In genomic region chr16:80526418-80527061, GRCh38 we compare ENCODE assay signal across 8 cellular contexts. TPM values are rescaled to one million over a fixed set of nuclear protein-coding genes. Genes with fewer than 3 reads are reported as not detected.
DNase-seq lines count a peak whose midpoint lies in the region; TF ChIP-seq lines count a peak whose summit lies in the region.

No MANE protein-coding gene starts in this region.

- H3K4me1 Mint-ChIP-seq in H9 = peaks cover 5 to 6% of the 10 kb centered on the region in 2 experiments; a peak in 2 of 4 replicates
- peaks cover 13% of the 10 kb centered on the region for H3K4me1 Mint-ChIP-seq in activated CD4-positive, alpha-beta T cell treated with anti-CD3 and anti-CD28 coated beads, Interleukin-2, amount 10 ng/mL, durations not matched to agents 7 days and 5 days

- H2BK5ac ChIP-seq in H9 (ENCODE audit: insufficient read length, low read length) = no peak overlapping the region

- H2BK120ac ChIP-seq in H9 (ENCODE audit: low read depth, low read length, poor library complexity, severe bottlenecking) = no peak overlapping the region

- no peak overlapping the region for H2BK20ac ChIP-seq in H9 (ENCODE audit: low read depth, low read length, poor library complexity, severe bottlenecking)

- POLR2A ChIA-PET in activated CD4-positive, alpha-beta T cell treated with anti-CD3 and anti-CD28 coated beads, Interleukin-2, amount 10 ng/mL, durations not matched to agents 7 days and 5 days (lab: Charles Lee) = interaction anchor here (0.6 kb wide), 1 partner anchor 9 kb away, joined by 3 read pairs; no protein-coding TSS in a partner anchor

- CTCF ChIA-PET in activated CD4-positive, alpha-beta T cell treated with anti-CD3 and anti-CD28 coated beads, Interleukin-2, amount 10 ng/mL, durations not matched to agents 7 days and 5 days (lab: Charles Lee) = interaction anchor here (0.6 to 4.2 kb wide), 27 partner anchors 8 to 1198 kb away, joined by 3 to 31 read pairs (median 5); no protein-coding TSS in a partner anchor

- H3K4me1 ChIP-seq in H9 (ENCODE audit: insufficient read depth, low read length) = no peaks in the 10 kb centered on the region
- no peaks in the 10 kb centered on the region for H3K4me1 ChIP-seq in effector memory CD4-positive, alpha-beta T cell (ENCODE audit: control insufficient read depth, insufficient read depth, low read length, poor library complexity, severe bottlenecking)
- H3K4me1 ChIP-seq in stomach = peaks cover 0 to 8% (median 3%) of the 10 kb centered on the region in 4 donors

- no peak overlapping the region for H3K4me2 ChIP-seq in H9 (ENCODE audit: insufficient read depth, insufficient read length, low read length)

- H3K4me3 ChIP-seq in effector memory CD4-positive, alpha-beta T cell (ENCODE audit: insufficient read depth, low read depth, low read length, poor library complexity, severe bottlenecking) = no peak overlapping the region
- H3K4me3 ChIP-seq in stomach = no peak overlapping the region

- H3K23me2 ChIP-seq in H9 (ENCODE audit: insufficient read length, low read depth, low read length, poor library complexity, severe bottlenecking) = no peaks in the 10 kb centered on the region

- H4K8ac ChIP-seq in H9 (replicated peaks; ENCODE audit: insufficient read length, low read depth, low read length) = no peak overlapping the region

- no peak overlapping the region for H4K91ac ChIP-seq in H9 (ENCODE audit: insufficient read length, low read depth, low read length)

- H3K14ac ChIP-seq in H9 (ENCODE audit: insufficient read depth, low read length) = no peak overlapping the region

- H3K27ac ChIP-seq in H9 (ENCODE audit: insufficient read length, low read depth, low read length) (no peak overlapping the region), stomach (no peak overlapping the region)
- H3K27ac ChIP-seq in effector memory CD4-positive, alpha-beta T cell (ENCODE audit: insufficient read depth, low read length, poor library complexity, severe bottlenecking) = no peak overlapping the region

- H3K27ac Mint-ChIP-seq in H9 = no peak overlapping the region
- H3K27ac Mint-ChIP-seq in activated CD4-positive, alpha-beta T cell treated with anti-CD3 and anti-CD28 coated beads, Interleukin-2, amount 10 ng/mL, durations not matched to agents 7 days and 5 days = no peak overlapping the region

- peaks cover 8% of the 10 kb centered on the region for H3K27me3 Mint-ChIP-seq in H9 (ENCODE audit: low read depth)
- H3K27me3 Mint-ChIP-seq in activated CD4-positive, alpha-beta T cell treated with anti-CD3 and anti-CD28 coated beads, Interleukin-2, amount 10 ng/mL, durations not matched to agents 7 days and 5 days = peaks cover 4% of the 10 kb centered on the region

- H4K5ac ChIP-seq in H9 (ENCODE audit: insufficient read length, low read depth, low read length) = no peak overlapping the region

- no peaks in the 10 kb centered on the region for H3K36me3 Mint-ChIP-seq in H9 (ENCODE audit: insufficient read depth in 1 of 3, low read depth in 3 of 3)
- H3K36me3 Mint-ChIP-seq in activated CD4-positive, alpha-beta T cell treated with anti-CD3 and anti-CD28 coated beads, Interleukin-2, amount 10 ng/mL, durations not matched to agents 7 days and 5 days (ENCODE audit: low read depth) = no peaks in the 10 kb centered on the region

- no peak overlapping the region for H2BK12ac ChIP-seq in H9 (ENCODE audit: insufficient read length, low read depth, low read length)

- intact Hi-C loops in stomach (cut with DNase I; ENCODE audit: low total_unique reads) = no loop called here

- H4K20me1 ChIP-seq in H9 (ENCODE audit: control insufficient read depth, insufficient read depth, insufficient read length) = no peaks in the 10 kb centered on the region

- in situ Hi-C loops in G401 (cut with HindIII; ENCODE audit: low sequenced_read_pairs) = no loop called here

- no peak overlapping the region for H2BK15ac ChIP-seq in H9 (ENCODE audit: low read depth, low read length)

- TF ChIP-seq EP300 in stomach (IDR thresholded peaks at IDR 0.05) = no peak

- H2AFZ ChIP-seq in H9 (ENCODE audit: low read length) = no peak overlapping the region

- no peak overlapping the region for H3K4ac ChIP-seq in H9 (ENCODE audit: low read depth, low read length)

- H3K9me3 ChIP-seq in H9 (ENCODE audit: control insufficient read depth, low read depth, low read length) (no peaks in the 10 kb centered on the region), stomach (no peaks in the 10 kb centered on the region)
- H3K9me3 ChIP-seq in effector memory CD4-positive, alpha-beta T cell (ENCODE audit: control insufficient read depth, low read length) = no peaks in the 10 kb centered on the region

- H3K27me3 ChIP-seq in H9 (ENCODE audit: insufficient read depth, low read length) = no peaks in the 10 kb centered on the region
- no peaks in the 10 kb centered on the region for H3K27me3 ChIP-seq in effector memory CD4-positive, alpha-beta T cell (replicated peaks; ENCODE audit: control insufficient read depth, insufficient read depth, low read length, poor library complexity, severe bottlenecking)
- peaks cover 0 to 9% (median 0%) of the 10 kb centered on the region in 3 donors for H3K27me3 ChIP-seq in stomach

- TF ChIP-seq POLR2A in stomach (IDR thresholded peaks at IDR 0.05) = no peak

- H3K79me2 ChIP-seq in H9 (ENCODE audit: insufficient read depth, low read length) = no peaks in the 10 kb centered on the region

- H2AK5ac ChIP-seq in H9 (ENCODE audit: insufficient read length, low read length) = no peak overlapping the region

- H3T11ph ChIP-seq in H9 (ENCODE audit: low read length) = no peak overlapping the region

- no peak overlapping the region for H3K23ac ChIP-seq in H9 (ENCODE audit: insufficient read length, low read depth, low read length)

- H3K18ac ChIP-seq in H9 (ENCODE audit: insufficient read length, low read depth, low read length) = no peak overlapping the region

- TF ChIP-seq CTCF in H9 (conservative IDR thresholded peaks at IDR 0.05) (peak; percentile 90), stomach (IDR thresholded peaks at IDR 0.05) (peak in 5 of 7 experiments; percentile 38 to 81 (median 65))

- no peak overlapping the region for H3K9ac ChIP-seq in H9 (ENCODE audit: extremely low read depth, insufficient read length, low read length)

- no peaks in the 10 kb centered on the region; a peak in 1 of 5 replicates for H3K9me3 Mint-ChIP-seq in H9
- H3K9me3 Mint-ChIP-seq in activated CD4-positive, alpha-beta T cell treated with anti-CD3 and anti-CD28 coated beads, Interleukin-2, amount 10 ng/mL, durations not matched to agents 7 days and 5 days = no peaks in the 10 kb centered on the region

- DNase-seq in G401 (ENCODE audit: low spot score) = peak; percentile 80
- DNase-seq in H9 = peak; percentile 55
- DNase-seq in NCI-H2196 treated with DMSO at 0.1 percent for 48 hours (lab: John Stamatoyannopoulos, UW; ENCODE audit: unreplicated experiment) = peak; percentile 27
- DNase-seq in activated CD4-positive, alpha-beta T cell treated with anti-CD3 and anti-CD28 coated beads, Interleukin-2, amount 10 ng/mL, durations not matched to agents 7 days and 5 days = peak; percentile 77
- DNase-seq in effector memory CD4-positive, alpha-beta T cell = peak; percentile 9 to 39 (median 21)
- DNase-seq in myocyte (ENCODE audit: low read depth) = peak; percentile 59
- peak; percentile 48 for DNase-seq in stomach
- DNase-seq in NCI-H1048 (lab: John Stamatoyannopoulos, UW) = no peak

- no peaks in the 10 kb centered on the region for H3K79me1 ChIP-seq in H9 (ENCODE audit: insufficient read depth, low read depth, low read length, poor library complexity, severe bottlenecking)

- no peaks in the 10 kb centered on the region for H3K36me3 ChIP-seq in effector memory CD4-positive, alpha-beta T cell (ENCODE audit: control insufficient read depth, insufficient read depth, low read length)
- no peaks in the 10 kb centered on the region for H3K36me3 ChIP-seq in stomach

- no peak overlapping the region for H3K56ac ChIP-seq in H9 (ENCODE audit: insufficient read length, low read depth, low read length)

- no CpG with 5 or more reads among the region's 6 CpGs for WGBS in H9 (ENCODE audit: extremely low coverage, insufficient read length, low lambda C conversion rate)
- WGBS in stomach, 5 donors = 23 to 35% (median 29%) methylated on average over 6 of the region's 6 CpGs

- peak overlapping the region in 1 of 2 experiments; percentile 25; a peak in 1 of 5 replicates for H3K4me3 Mint-ChIP-seq in H9
- no peak overlapping the region for H3K4me3 Mint-ChIP-seq in activated CD4-positive, alpha-beta T cell treated with anti-CD3 and anti-CD28 coated beads, Interleukin-2, amount 10 ng/mL, durations not matched to agents 7 days and 5 days

RNA-seq across cellular contexts. Expression of gene DYNLRB2, which starts 14.3 kb away (rescaled TPM):
- total RNA-seq in G401 (2014; rRNA removed; shearing (Covaris generic)) = not detected in 2 replicates
- total RNA-seq in H9 (2021) = not detected in 2 replicates
- total RNA-seq in activated CD4-positive, alpha-beta T cell treated with anti-CD3 and anti-CD28 coated beads, Interleukin-2, amount 10 ng/mL, durations not matched to agents 7 days and 5 days = under 1 TPM in 1 of 2 experiments, not detected in 1; 0.62 TPM
- total RNA-seq in myocyte = not detected in 2 replicates
- 0.18 TPM for polyA plus RNA-seq in myocyte (2012)
- total RNA-seq in stomach = not detected
- 1 to 10 TPM in 1 of 3 donors, not detected in 2; 1.6 TPM for polyA plus RNA-seq in stomach
